ENCODE assay signal across 14 cellular contexts in the genomic region with DNA sequence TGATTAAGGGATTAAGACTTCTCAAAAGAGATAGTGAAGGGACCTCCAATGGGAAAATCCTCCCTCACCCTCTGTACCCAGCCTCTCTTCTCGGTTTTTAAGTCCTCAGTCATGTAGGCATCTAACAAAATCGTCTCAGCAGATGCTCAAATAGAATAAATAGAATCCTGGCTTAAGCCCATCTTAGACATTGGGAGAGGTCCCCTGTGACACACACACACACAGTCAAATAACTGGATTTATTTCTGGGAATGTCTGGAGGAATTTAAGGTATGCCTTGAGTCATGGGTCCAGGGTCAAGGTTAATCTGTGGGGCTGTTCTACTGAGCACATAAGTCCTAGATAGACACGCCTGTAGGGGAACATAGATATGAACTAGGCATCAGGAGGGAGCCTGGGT.
A peak's percentile ranks its signal among the peaks of the same experiment; 100 is the strongest.
DNase-seq lines count a peak whose midpoint lies in the region; ATAC-seq, FAIRE-seq and TF ChIP-seq lines count a peak whose summit lies in the region.
"Had no signal": no experiment of that assay in that cellular context is flagged by ENCODE, and none has a peak within 500 bp of the region (broad histone marks: within the 10 kb centered on the region; RNA-seq: fewer than 3 reads in every experiment).

No MANE protein-coding gene starts in this region.

- no peak overlapping the region for H3K4me2 ChIP-seq in H9 (ENCODE audit: insufficient read depth, insufficient read length, low read length)
- H3K4me2 ChIP-seq: GM23338 had no signal

- no peak overlapping the region for H3K23ac ChIP-seq in H9 (ENCODE audit: insufficient read length, low read depth, low read length)

- peaks cover 22% of the 10 kb centered on the region for H3K27me3 Mint-ChIP-seq in H9 (ENCODE audit: low read depth)

- H3K4ac ChIP-seq in H9 (ENCODE audit: low read depth, low read length) = no peak overlapping the region

- no peak overlapping the region for H3K56ac ChIP-seq in H9 (ENCODE audit: insufficient read length, low read depth, low read length)

- no peak overlapping the region for H2BK120ac ChIP-seq in H9 (ENCODE audit: low read depth, low read length, poor library complexity, severe bottlenecking)

- H3K27me3 ChIP-seq in H9 (ENCODE audit: insufficient read depth, low read length) = no peaks in the 10 kb centered on the region; the same call in 1 of the 2 replicates

- no peak overlapping the region for H2BK12ac ChIP-seq in H9 (ENCODE audit: insufficient read length, low read depth, low read length)

- no peak overlapping the region for H4K8ac ChIP-seq in H9 (replicated peaks; ENCODE audit: insufficient read length, low read depth, low read length)

- peaks cover 2 to 12% of the 10 kb centered on the region in 2 experiments; a peak in 3 of 4 replicates for H3K4me1 Mint-ChIP-seq in H9
- H3K4me1 Mint-ChIP-seq: activated CD4-positive, alpha-beta T cell treated with anti-CD3 and anti-CD28 coated beads for 36 hours had no signal

- no peak overlapping the region for H2AFZ ChIP-seq in H9 (ENCODE audit: low read length)
- H2AFZ ChIP-seq: GM23338 had no signal

- H3T11ph ChIP-seq in H9 (ENCODE audit: low read length) = no peak overlapping the region

- no peak overlapping the region for H3K27ac ChIP-seq in H9 (ENCODE audit: insufficient read length, low read depth, low read length)

- H4K5ac ChIP-seq in H9 (ENCODE audit: insufficient read length, low read depth, low read length) = no peak overlapping the region

- no peaks in the 10 kb centered on the region for H3K79me1 ChIP-seq in H9 (ENCODE audit: insufficient read depth, low read depth, low read length, poor library complexity, severe bottlenecking)

- H2BK20ac ChIP-seq in H9 (ENCODE audit: low read depth, low read length, poor library complexity, severe bottlenecking) = no peak overlapping the region

- no peak overlapping the region for H3K14ac ChIP-seq in H9 (ENCODE audit: insufficient read depth, low read length)

- H4K20me1 ChIP-seq in H9 (ENCODE audit: control insufficient read depth, insufficient read depth, insufficient read length) = no peaks in the 10 kb centered on the region

- no peak for TF ChIP-seq CTCF in fibroblast of mammary gland (conservative IDR thresholded peaks at IDR 0.05; ENCODE audit: control insufficient read depth, insufficient read depth, low read depth, low read length)
- TF ChIP-seq CTCF in retinal pigment epithelial cell (conservative IDR thresholded peaks at IDR 0.05; ENCODE audit: low read depth, low read length) = no peak
- TF ChIP-seq CTCF in H9 (conservative IDR thresholded peaks at IDR 0.05) = no peak

- H3K36me3 Mint-ChIP-seq in H9 (ENCODE audit: insufficient read depth in 1 of 3, low read depth in 3 of 3) = peaks cover 0 to 7% (median 0%) of the 10 kb centered on the region in 3 experiments; a peak in 2 of 7 replicates

- no CpG with 5 or more reads among the region's 3 CpGs for WGBS in H9 (ENCODE audit: extremely low coverage, insufficient read length, low lambda C conversion rate)

- no peaks in the 10 kb centered on the region for H3K9me3 ChIP-seq in H9 (ENCODE audit: control insufficient read depth, low read depth, low read length)

- no peak overlapping the region for H3K27ac Mint-ChIP-seq in H9
- H3K27ac Mint-ChIP-seq: activated CD4-positive, alpha-beta T cell treated with anti-CD3 and anti-CD28 coated beads for 36 hours; GM23338 had no signal

- H3K23me2 ChIP-seq in H9 (ENCODE audit: insufficient read length, low read depth, low read length, poor library complexity, severe bottlenecking) = no peaks in the 10 kb centered on the region

- peak; percentile 95 for FAIRE-seq in RCC 7860 (lab: Jason Lieb, UNC)
- FAIRE-seq: GM19239 had no signal

- no peaks in the 10 kb centered on the region for H3K79me2 ChIP-seq in H9 (ENCODE audit: insufficient read depth, low read length)

- H2BK5ac ChIP-seq in H9 (ENCODE audit: insufficient read length, low read length) = no peak overlapping the region

- H3K4me3 Mint-ChIP-seq in H9 = no peak overlapping the region
- H3K4me3 Mint-ChIP-seq: activated CD4-positive, alpha-beta T cell treated with anti-CD3 and anti-CD28 coated beads for 36 hours; GM23338 had no signal

- H3K9ac ChIP-seq in H9 (ENCODE audit: extremely low read depth, insufficient read length, low read length) = no peak overlapping the region

- H4K91ac ChIP-seq in H9 (ENCODE audit: insufficient read length, low read depth, low read length) = no peak overlapping the region

- ATAC-seq in HG03175 (IDR thresholded peaks at IDR 0.05; ENCODE audit: unreplicated experiment) = no peak
- ATAC-seq: activated CD4-positive, alpha-beta T cell treated with anti-CD3 and anti-CD28 coated beads for 36 hours; GM23338 had no signal

- H3K4me3 ChIP-seq in fibroblast of mammary gland (ENCODE audit: control insufficient read depth, low read depth, low read length) = no peak overlapping the region
- H3K4me3 ChIP-seq in retinal pigment epithelial cell (ENCODE audit: low read length) = no peak overlapping the region
- H3K4me3 ChIP-seq: GM23338, skin epidermis had no signal

- 0 out of 2 replicates have a peak, but pooled peaks cover 2% of the 10 kb centered on the region for H3K4me1 ChIP-seq in H9 (ENCODE audit: insufficient read depth, low read length)

- DNase-seq in ELR (ENCODE audit: low read depth) (peak; percentile 82), RCC 7860 (ENCODE audit: low spot score) (peak; percentile 97), fibroblast of mammary gland (ENCODE audit: low read depth) (peak; percentile 55), retinal pigment epithelial cell (ENCODE audit: low read depth) (peak; percentile 95), OCI-M2 (lab: John Stamatoyannopoulos, UW; ENCODE audit: unreplicated experiment) (no peak), H9 (no peak)
- DNase-seq: activated CD4-positive, alpha-beta T cell treated with anti-CD3 and anti-CD28 coated beads for 36 hours; NCI-H187; NK-92 treated with Interleukin-12 subunit alpha and Interleukin-12 subunit beta, amount 100 ng/mL, for 24 hours; substantia nigra had no signal

- no peak overlapping the region for H2AK5ac ChIP-seq in H9 (ENCODE audit: insufficient read length, low read length)

- H3K18ac ChIP-seq in H9 (ENCODE audit: insufficient read length, low read depth, low read length) = no peak overlapping the region

- no peak overlapping the region for H2BK15ac ChIP-seq in H9 (ENCODE audit: low read depth, low read length)

- H3K9me3 Mint-ChIP-seq in H9 = peaks cover 0 to 8% of the 10 kb centered on the region in 2 experiments; a peak in 1 of 5 replicates
- H3K9me3 Mint-ChIP-seq: GM23338 had no signal

Comparison
In these comparisons a context has a peak if more than half of its experiments do, and no peak if none do; other contexts are left out.
1. DNase-seq: peak in ELR (single experiment), RCC 7860 (single experiment), fibroblast of mammary gland (single experiment) and retinal pigment epithelial cell (single experiment); none in OCI-M2 (single experiment) and H9 (single experiment).